In the genomic region with DNA sequence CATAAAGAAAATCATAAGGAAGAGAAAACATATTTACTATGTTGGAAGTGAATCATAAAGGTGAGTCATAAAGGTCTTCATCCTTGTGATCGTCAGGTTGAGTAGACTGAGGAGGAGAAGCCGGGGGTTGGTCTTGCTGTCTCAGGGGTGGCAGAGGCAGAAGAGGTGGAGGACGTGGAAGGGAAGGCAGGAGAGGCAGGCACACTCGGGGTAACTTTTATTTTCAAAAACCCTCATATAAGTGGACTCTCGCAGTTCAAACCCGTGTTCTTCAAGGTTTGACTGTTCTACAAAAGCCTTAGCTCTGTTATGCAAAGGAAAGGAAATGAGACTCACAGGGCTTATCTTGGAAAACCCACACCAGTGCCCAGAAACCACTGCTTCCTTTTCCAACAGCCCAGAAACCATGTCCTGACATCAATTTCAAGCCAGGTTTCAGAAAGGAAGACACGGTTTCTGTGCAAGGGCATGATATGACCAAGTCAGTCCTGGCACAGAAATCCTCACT, we compare ENCODE assay signal across 10 cellular contexts. TPM values are rescaled to one million over a fixed set of nuclear protein-coding genes. Genes with fewer than 3 reads are reported as not detected.
DNase-seq lines count a peak whose midpoint lies in the region; ATAC-seq, FAIRE-seq and TF ChIP-seq lines count a peak whose summit lies in the region.
"Had no signal": no experiment of that assay in that cellular context is flagged by ENCODE, and none has a peak within 500 bp of the region (broad histone marks: within the 10 kb centered on the region; RNA-seq: fewer than 3 reads in every experiment).

No MANE protein-coding gene starts in this region.

- H3F3A ChIP-seq in SK-N-SH (replicated peaks; ENCODE audit: insufficient read depth), result peaks cover 22% of the 10 kb centered on the region

- H3K4me1 ChIP-seq in SK-N-SH (ENCODE audit: control insufficient read depth in 1 of 2, insufficient read depth in 2 of 2, low read depth in 1 of 2, low read length in 1 of 2), result peaks cover 0 to 26% of the 10 kb centered on the region in 2 experiments; a peak in 2 of 4 replicates

- H3K9me3 ChIP-seq in SK-N-SH, result no peaks in the 10 kb centered on the region

- peak overlapping the region; percentile 9; the same call in 1 of the 2 replicates for H2AFZ ChIP-seq in SK-N-SH (ENCODE audit: low read depth)

- H3K9ac ChIP-seq in SK-N-SH, result no peak overlapping the region

- H3K27ac ChIP-seq in SK-N-SH (ENCODE audit: low read depth in 2 of 2, low read length in 1 of 2), result no peak overlapping the region

- no peak for TF ChIP-seq EP300 in SK-N-SH (IDR thresholded peaks at IDR 0.05; ENCODE audit: borderline replicate concordance in 1 of 2, low read depth in 1 of 2, low read length in 1 of 2)

- no peak overlapping the region for H3K4me3 Mint-ChIP-seq in T-cell
- peak overlapping the region; percentile 33 for H3K4me3 Mint-ChIP-seq in stimulated activated effector memory CD8-positive, alpha-beta T cell treated with anti-CD3 and anti-CD28 coated beads, Interleukin-12 subunit alpha, Interleukin-12 subunit beta, amount 100 ng/mL, for 72 hours

- DNase-seq in SK-N-SH, result no peak
- DNase-seq in T-cell, result peak in 1 of 34 experiments; percentile 10
- DNase-seq in bronchial epithelial cell (ENCODE audit: low read depth), result peak; percentile 87
- peak in 1 of 2 donors; percentile 58 for DNase-seq in stimulated activated effector memory CD8-positive, alpha-beta T cell treated with anti-CD3 and anti-CD28 coated beads, Interleukin-12 subunit alpha, Interleukin-12 subunit beta, amount 100 ng/mL, for 72 hours (ENCODE audit: low spot score in 2 of 2)
- DNase-seq in globus pallidus (ENCODE audit: low spot score), result no peak
- no peak for DNase-seq in HuH-7.5 (ENCODE audit: low spot score)
- DNase-seq: naive thymus-derived CD8-positive, alpha-beta T cell; NCI-H446 had no signal

- TF ChIP-seq CTCF in SK-N-SH (IDR thresholded peaks at IDR 0.05) (no peak), bronchial epithelial cell (IDR thresholded peaks at IDR 0.05; ENCODE audit: insufficient read depth, low read length, severe bottlenecking) (no peak)

- H3K27me3 ChIP-seq in SK-N-SH (ENCODE audit: insufficient read depth) (no peaks in the 10 kb centered on the region), bronchial epithelial cell (ENCODE audit: control insufficient read depth, insufficient read depth, low read length) (no peaks in the 10 kb centered on the region)

- no peak for TF ChIP-seq RAD21 in SK-N-SH (IDR thresholded peaks at IDR 0.05; ENCODE audit: low read length)

- H3K4me3 ChIP-seq in SK-N-SH (ENCODE audit: low read depth in 2 of 2, low read length in 1 of 2) (no peak overlapping the region), bronchial epithelial cell (ENCODE audit: low read depth, low read length) (no peak overlapping the region)

- 0 out of 2 replicates have a peak overlapping the region, but pooled peaks have one; percentile 23 for H3K4me2 ChIP-seq in SK-N-SH

- H3K9me3 Mint-ChIP-seq in T-cell, result no peaks in the 10 kb centered on the region
- H3K9me3 Mint-ChIP-seq in stimulated activated effector memory CD8-positive, alpha-beta T cell treated with anti-CD3 and anti-CD28 coated beads, Interleukin-12 subunit alpha, Interleukin-12 subunit beta, amount 100 ng/mL, for 72 hours, result no peaks in the 10 kb centered on the region
- H3K9me3 Mint-ChIP-seq: naive thymus-derived CD8-positive, alpha-beta T cell had no signal

- CTCF ChIA-PET in SK-N-SH (lab: Yijun Ruan, JAX), result interaction anchor here (1.5 kb wide), 1 partner anchor 10 kb away, joined by 5 read pairs; no protein-coding TSS in a partner anchor
- CTCF ChIA-PET in T-cell (lab: Charles Lee), result interaction anchor here in 1 of 2 donors (0.6 to 0.7 kb wide), 2 partner anchors 27 to 1841 kb away, joined by 4 to 5 read pairs; no protein-coding TSS in a partner anchor

- H3K4me1 Mint-ChIP-seq in T-cell, result peaks cover 15 to 20% (median 17%) of the 10 kb centered on the region in 3 donors
- H3K4me1 Mint-ChIP-seq in stimulated activated effector memory CD8-positive, alpha-beta T cell treated with anti-CD3 and anti-CD28 coated beads, Interleukin-12 subunit alpha, Interleukin-12 subunit beta, amount 100 ng/mL, for 72 hours, result peaks cover 41% of the 10 kb centered on the region

- WGBS in SK-N-SH (ENCODE audit: low lambda C conversion rate), result 49% methylated on average over 7 of the region's 7 CpGs

- no peaks in the 10 kb centered on the region for H3K36me3 Mint-ChIP-seq in T-cell
- H3K36me3 Mint-ChIP-seq in stimulated activated effector memory CD8-positive, alpha-beta T cell treated with anti-CD3 and anti-CD28 coated beads, Interleukin-12 subunit alpha, Interleukin-12 subunit beta, amount 100 ng/mL, for 72 hours, result no peaks in the 10 kb centered on the region
- H3K36me3 Mint-ChIP-seq: naive thymus-derived CD8-positive, alpha-beta T cell had no signal

- POLR2A ChIA-PET in SK-N-SH (lab: Yijun Ruan, JAX), result no interaction called here
- POLR2A ChIA-PET in T-cell (lab: Charles Lee), result no interaction called here

- no peak overlapping the region for H3K27ac Mint-ChIP-seq in T-cell
- no peak overlapping the region for H3K27ac Mint-ChIP-seq in stimulated activated effector memory CD8-positive, alpha-beta T cell treated with anti-CD3 and anti-CD28 coated beads, Interleukin-12 subunit alpha, Interleukin-12 subunit beta, amount 100 ng/mL, for 72 hours

- H3K36me3 ChIP-seq in SK-N-SH (replicated peaks in 1 of 2; ENCODE audit: control insufficient read depth in 1 of 2, insufficient read depth in 2 of 2, low read length in 1 of 2) (no peaks in the 10 kb centered on the region), bronchial epithelial cell (ENCODE audit: control insufficient read depth, insufficient read depth, low read length) (no peaks in the 10 kb centered on the region)

- ATAC-seq in SK-N-SH treated with all-trans-retinoic acid at 6 μM for 48 hours (no peak; the same call in 2 of the 3 replicates), T-cell (replicated peaks in 1 of 4) (peak in 3 of 4 experiments; percentile 45 to 57 (median 52)), GM21528 (IDR thresholded peaks at IDR 0.05; ENCODE audit: low FRiP score, unreplicated experiment) (no peak)
- peak; percentile 74 for ATAC-seq in stimulated activated effector memory CD8-positive, alpha-beta T cell treated with anti-CD3 and anti-CD28 coated beads, Interleukin-12 subunit alpha, Interleukin-12 subunit beta, amount 100 ng/mL, for 72 hours
- ATAC-seq: naive thymus-derived CD8-positive, alpha-beta T cell had no signal

- peaks cover 0 to 11% of the 10 kb centered on the region in 2 donors for H3K27me3 Mint-ChIP-seq in T-cell

- H4K20me1 ChIP-seq in SK-N-SH (ENCODE audit: insufficient read depth), result no peaks in the 10 kb centered on the region

- H3K79me2 ChIP-seq in SK-N-SH (ENCODE audit: insufficient read depth), result no peaks in the 10 kb centered on the region

- FAIRE-seq in bronchial epithelial cell (lab: Jason Lieb, UNC), result no peak

- H3K9me2 ChIP-seq in SK-N-SH, result no peaks in the 10 kb centered on the region

TF ChIP-seq in SK-N-SH, 30 proteins besides CTCF, POLR2A, EP300 and RAD21:
- TF ChIP-seq EZH2phosphoT487 (IDR thresholded peaks at IDR 0.05; ENCODE audit: borderline replicate concordance, low read depth) (no peak), FOSL2 (IDR thresholded peaks at IDR 0.05; ENCODE audit: borderline replicate concordance, low read depth) (peak; percentile 65; the same call in 1 of the 2 replicates), FOXJ3 (CRISPR knock-in tag; IDR thresholded peaks at IDR 0.05) (no peak), FOXM1 (IDR thresholded peaks at IDR 0.05; ENCODE audit: low read depth) (no peak), MXI1 (IDR thresholded peaks at IDR 0.05; ENCODE audit: low read depth, low read length) (no peak), SIN3A (IDR thresholded peaks at IDR 0.05; ENCODE audit: borderline replicate concordance, low read depth, low read length) (no peak), RFX5 (IDR thresholded peaks at IDR 0.05; ENCODE audit: low read length) (no peak)
- TF ChIP-seq, protein P1, sequence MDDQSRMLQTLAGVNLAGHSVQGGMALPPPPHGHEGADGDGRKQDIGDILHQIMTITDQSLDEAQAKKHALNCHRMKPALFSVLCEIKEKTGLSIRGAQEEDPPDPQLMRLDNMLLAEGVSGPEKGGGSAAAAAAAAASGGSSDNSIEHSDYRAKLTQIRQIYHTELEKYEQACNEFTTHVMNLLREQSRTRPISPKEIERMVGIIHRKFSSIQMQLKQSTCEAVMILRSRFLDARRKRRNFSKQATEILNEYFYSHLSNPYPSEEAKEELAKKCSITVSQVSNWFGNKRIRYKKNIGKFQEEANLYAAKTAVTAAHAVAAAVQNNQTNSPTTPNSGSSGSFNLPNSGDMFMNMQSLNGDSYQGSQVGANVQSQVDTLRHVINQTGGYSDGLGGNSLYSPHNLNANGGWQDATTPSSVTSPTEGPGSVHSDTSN (IDR thresholded peaks at IDR 0.05), result no peak

TF ChIP-seq in SK-N-SH treated with all-trans-retinoic acid at 6 μM for 48 hours, 23 proteins besides CTCF, POLR2A, EP300 and RAD21 (continues in another document):
- TF ChIP-seq GLIS3 (CRISPR knock-in tag; IDR thresholded peaks at IDR 0.05) (no peak), ZNF70 (CRISPR knock-in tag; IDR thresholded peaks at IDR 0.05) (no peak), BACH2 (CRISPR knock-in tag; IDR thresholded peaks at IDR 0.05; ENCODE audit: borderline replicate concordance) (no peak), RARB (CRISPR knock-in tag; IDR thresholded peaks at IDR 0.05) (no peak)

RNA-seq across cellular contexts. Expression of a gene that starts 14.0 kb away (rescaled TPM):
- 0.21 and 0.26 TPM in 2 replicates for polyA plus RNA-seq in SK-N-SH (2012; rRNA removed)
- polyA plus RNA-seq in SK-N-SH (2012; cell fraction: cytosol; rRNA removed), result 0.16 and 0.37 TPM in 2 replicates
- 0.89 and 2.0 TPM in 2 replicates for polyA plus RNA-seq in SK-N-SH (2012; cell fraction: nucleus; rRNA removed)
- total RNA-seq in T-cell (not detected), bronchial epithelial cell (1.7 and 1.8 TPM in 2 replicates)
- total RNA-seq: naive thymus-derived CD8-positive, alpha-beta T cell had no signal
- polyA plus RNA-seq: naive thymus-derived CD8-positive, alpha-beta T cell had no signal

Comparison
In these comparisons a context has a peak if more than half of its experiments do, and no peak if none do; other contexts are left out.
1. ATAC-seq: peak in T-cell (3 of 4) and stimulated activated effector memory CD8-positive, alpha-beta T cell treated with anti-CD3 and anti-CD28 coated beads, Interleukin-12 subunit alpha, Interleukin-12 subunit beta, amount 100 ng/mL, for 72 hours (single experiment); none in SK-N-SH treated with all-trans-retinoic acid at 6 μM for 48 hours (single experiment) and GM21528 (single experiment).